ENCODE assay signal across 10 cellular contexts in genomic region chr10:44935201-44935960, GRCh38. TPM values are rescaled to one million over a fixed set of nuclear protein-coding genes. Genes with fewer than 3 reads are reported as not detected.
DNase-seq lines count a peak whose midpoint lies in the region; ATAC-seq and TF ChIP-seq lines count a peak whose summit lies in the region.
"Had no signal": no experiment of that assay in that cellular context is flagged by ENCODE, and none has a peak within 500 bp of the region (broad histone marks: within the 10 kb centered on the region; RNA-seq: fewer than 3 reads in every experiment).

No MANE protein-coding gene starts in this region.

- no peak overlapping the region for H3K27ac Mint-ChIP-seq in Calu3 (ENCODE audit: unreplicated experiment)

- TF ChIP-seq CTCF in Calu3 (IDR thresholded peaks at IDR 0.05; ENCODE audit: unreplicated experiment) (no peak), heart left ventricle (IDR thresholded peaks at IDR 0.05) (no peak), psoas muscle (IDR thresholded peaks at IDR 0.05) (no peak)

- peak; percentile 65 to 84 (median 82) for ATAC-seq in heart left ventricle
- peak; percentile 56 to 71 (median 68) for ATAC-seq in psoas muscle
- ATAC-seq in HG03280 (IDR thresholded peaks at IDR 0.05; ENCODE audit: unreplicated experiment), result no peak
- ATAC-seq in GM18858 (IDR thresholded peaks at IDR 0.05; ENCODE audit: unreplicated experiment), result no peak

- no peak for TF ChIP-seq POLR2A in heart left ventricle (IDR thresholded peaks at IDR 0.05)

- 49 to 56% (median 52%) methylated on average over 8 to 9 of the region's 9 CpGs for WGBS in heart left ventricle, 4 donors
- 38 to 46% (median 41%) methylated on average over 9 of the region's 9 CpGs for WGBS in psoas muscle, 3 donors

- peaks cover 17% of the 10 kb centered on the region for H3K4me1 Mint-ChIP-seq in Calu3 (ENCODE audit: low read depth, unreplicated experiment)

- H3K36me3 ChIP-seq in adipocyte (ENCODE audit: control insufficient read depth, insufficient read depth, low read length, severe bottlenecking), result no peaks in the 10 kb centered on the region
- no peaks in the 10 kb centered on the region for H3K36me3 ChIP-seq in heart left ventricle
- H3K36me3 ChIP-seq in psoas muscle (ENCODE audit: insufficient read depth in 1 of 2, low read depth in 1 of 2), result no peaks in the 10 kb centered on the region

- H3K9me3 ChIP-seq in adipocyte (ENCODE audit: control insufficient read depth, low read length) (peaks cover 5% of the 10 kb centered on the region), heart left ventricle (no peaks in the 10 kb centered on the region), psoas muscle (no peaks in the 10 kb centered on the region)

- H3K4me1 ChIP-seq in adipocyte (ENCODE audit: control insufficient read depth, insufficient read depth, low read length), result peaks cover 30% of the 10 kb centered on the region
- peaks cover 0 to 63% (median 39%) of the 10 kb centered on the region in 12 donors for H3K4me1 ChIP-seq in heart left ventricle
- H3K4me1 ChIP-seq in psoas muscle, result peaks cover 18% of the 10 kb centered on the region

- CTCF ChIA-PET in Calu3 (lab: Charles Lee), result interaction anchor here (0.6 to 1.7 kb wide), 2 partner anchors 41 to 59 kb away, joined by 6 to 7 read pairs; no protein-coding TSS in a partner anchor

- peaks cover 4% of the 10 kb centered on the region for H3K9me3 Mint-ChIP-seq in Calu3 (ENCODE audit: low read depth, unreplicated experiment)

- no peak overlapping the region for H3K4me3 ChIP-seq in adipocyte (ENCODE audit: low read length)
- H3K4me3 ChIP-seq in heart left ventricle, result no peak overlapping the region
- no peak overlapping the region for H3K4me3 ChIP-seq in psoas muscle

- H3K27ac ChIP-seq in heart left ventricle, result peak overlapping the region in 11 of 12 donors; percentile 31 to 72 (median 67)
- peak overlapping the region; percentile 41 for H3K27ac ChIP-seq in psoas muscle

- H3K9ac ChIP-seq in adipocyte (ENCODE audit: low read length), result peak overlapping the region; percentile 15

- DNase-seq in Calu3, result peak; percentile 50
- DNase-seq in adipocyte (ENCODE audit: low read depth), result peak; percentile 75
- DNase-seq in heart left ventricle, result peak; percentile 62 to 81 (median 77)
- peak in 1 of 2 donors; percentile 78 for DNase-seq in psoas muscle
- no peak for DNase-seq in HPDE6-E6E7 (ENCODE audit: extremely low spot score)
- DNase-seq in GM19240 (ENCODE audit: insufficient read length, low spot score), result no peak
- DNase-seq: activated naive CD4-positive, alpha-beta T cell treated with Interleukin-2 at 50 U/mL for 16 hours had no signal

- H3K27me3 Mint-ChIP-seq in Calu3 (ENCODE audit: unreplicated experiment), result no peaks in the 10 kb centered on the region

- no peak overlapping the region for H3K4me3 Mint-ChIP-seq in Calu3 (ENCODE audit: low read depth, unreplicated experiment)

- intact Hi-C loops in Calu3 (cut with micrococcal nuclease; ENCODE audit: unreplicated experiment) (loop anchor here (10.0 kb wide), 1 partner anchor 299 kb away; no protein-coding TSS in a partner anchor), heart left ventricle (cut with DNase I) (loop anchor here in 1 of 10 donors (2.0 kb wide), 1 partner anchor 39 kb away; no protein-coding TSS in a partner anchor), psoas muscle (cut with DNase I) (no loop called here)

- no peaks in the 10 kb centered on the region for H3K27me3 ChIP-seq in adipocyte (replicated peaks; ENCODE audit: control insufficient read depth, insufficient read depth, low read length)
- H3K27me3 ChIP-seq in heart left ventricle, result no peaks in the 10 kb centered on the region
- no peaks in the 10 kb centered on the region for H3K27me3 ChIP-seq in psoas muscle (ENCODE audit: insufficient read depth in 3 of 3, low read length in 2 of 3)

- H3K36me3 Mint-ChIP-seq in Calu3 (ENCODE audit: insufficient read depth, unreplicated experiment), result no peaks in the 10 kb centered on the region

- no TSS peak for BruUV-seq in Calu3 (replicated peaks; lab: Mats Ljungman, UMichigan)

RNA-seq across cellular contexts. Expression of gene RASSF4, which starts 24.2 kb away (rescaled TPM):
- total RNA-seq in Calu3 (2022), result 2.2 and 2.4 TPM in 2 replicates
- total RNA-seq in heart left ventricle, result 100 to 1,000 TPM in 4 of 9 donors, 10 to 100 TPM in 5; 64.4 to 125 (median 89.5) TPM
- polyA plus RNA-seq in heart left ventricle, result 10 to 100 TPM; 48.3 to 66.2 TPM
- total RNA-seq in psoas muscle, result 10 to 100 TPM; 15.2 to 44.0 (median 30.5) TPM
- 10 to 100 TPM; 11.1 to 18.9 (median 17.0) TPM for polyA plus RNA-seq in psoas muscle

RNA-seq across cellular contexts. Expression of gene TMEM72, which starts 24.2 kb away (rescaled TPM):
- total RNA-seq in Calu3 (2022), result not detected in 2 replicates
- total RNA-seq in heart left ventricle, result under 1 TPM in 2 of 9 donors, not detected in 7; 0.15 to 0.27 TPM
- polyA plus RNA-seq in heart left ventricle, result not detected
- not detected for total RNA-seq in psoas muscle
- not detected for polyA plus RNA-seq in psoas muscle
- total RNA-seq: pulmonary artery endothelial cell had no signal

RNA-seq across cellular contexts. Expression of gene DEPP1, which starts 43.2 kb away (rescaled TPM):
- total RNA-seq in Calu3 (2022) (11.1 and 16.5 TPM in 2 replicates), heart left ventricle (10 to 100 TPM; 11.0 to 76.5 (median 22.7) TPM), psoas muscle (10 to 100 TPM; 28.2 to 37.4 (median 36.8) TPM)
- polyA plus RNA-seq in heart left ventricle (10 to 100 TPM; 19.1 to 37.9 TPM), psoas muscle (100 to 1,000 TPM in 1 of 3 donors, 10 to 100 TPM in 2; 53.6 to 102 (median 79.3) TPM)

Comparison
In these comparisons a context has a peak if more than half of its experiments do, and no peak if none do; other contexts are left out.
1. DNase-seq: peak in Calu3 (single experiment), adipocyte (single experiment) and heart left ventricle (5 of 5); none in HPDE6-E6E7 (single experiment) and GM19240 (single experiment).
2. ATAC-seq: peak in heart left ventricle (4 of 4) and psoas muscle (4 of 4); none in HG03280 (single experiment) and GM18858 (single experiment).